In genomic region chr16:67112591-67113399, GRCh38 we compare ENCODE assay signal across 1 cellular context.
TF ChIP-seq lines count a peak whose summit lies in the region.

No MANE protein-coding gene starts in this region.

TF ChIP-seq in endothelial cell of umbilical vein, 7 proteins besides CTCF, POLR2A, EP300 and RAD21:
- no peak for TF ChIP-seq FOS (IDR thresholded peaks at IDR 0.05; ENCODE audit: borderline replicate concordance, insufficient read depth, low read length)
- TF ChIP-seq EZH2 (IDR thresholded peaks at IDR 0.05; ENCODE audit: borderline replicate concordance, low read depth, low read length, severe bottlenecking), result no peak
- TF ChIP-seq MYC (IDR thresholded peaks at IDR 0.05; ENCODE audit: low read depth, low read length), result no peak
- no peak for TF ChIP-seq GATA2 (IDR thresholded peaks at IDR 0.05; ENCODE audit: insufficient read depth, insufficient read length, low read depth, low read length)
- TF ChIP-seq MAX (IDR thresholded peaks at IDR 0.05; ENCODE audit: insufficient read depth, insufficient read length), result no peak
- TF ChIP-seq POLR2AphosphoS5 (IDR thresholded peaks at IDR 0.05; ENCODE audit: insufficient read depth, low read depth, low read length), result no peak
- TF ChIP-seq JUN (IDR thresholded peaks at IDR 0.05; ENCODE audit: borderline replicate concordance, insufficient read depth, insufficient read length, low read depth), result no peak
